ENCODE assay signal across 1 cellular context in genomic region chr1:240503558-240503957, GRCh38.
TF ChIP-seq lines count a peak whose summit lies in the region.

No MANE protein-coding gene starts in this region.

TF ChIP-seq in GM12878, 131 proteins besides CTCF, POLR2A, EP300 and RAD21 (continued from another document):
- TF ChIP-seq SUPT20H (IDR thresholded peaks at IDR 0.05; ENCODE audit: borderline replicate concordance, control insufficient read depth, low read depth, low read length) (no peak), SREBF1 (IDR thresholded peaks at IDR 0.05; ENCODE audit: low read length) (no peak), KAT2A (conservative IDR thresholded peaks at IDR 0.05; ENCODE audit: control insufficient read depth, low read depth, low read length) (no peak), RUNX3 (IDR thresholded peaks at IDR 0.05; ENCODE audit: low read length) (no peak), DPF2 (IDR thresholded peaks at IDR 0.05) (no peak), HSF1 (IDR thresholded peaks at IDR 0.05; ENCODE audit: low read depth, low read length) (no peak), TARDBP (IDR thresholded peaks at IDR 0.05; ENCODE audit: borderline replicate concordance) (no peak), BHLHE40 (IDR thresholded peaks at IDR 0.05; ENCODE audit: borderline replicate concordance in 1 of 2, low read depth in 2 of 2, low read length in 1 of 2) (no peak), ZBTB40 (IDR thresholded peaks at IDR 0.05; ENCODE audit: borderline replicate concordance) (no peak), POU2F2 (IDR thresholded peaks at IDR 0.05; ENCODE audit: borderline replicate concordance, low read depth, low read length) (no peak), E2F8 (IDR thresholded peaks at IDR 0.05; ENCODE audit: low read depth, partially characterized antibody) (no peak), PBX3 (IDR thresholded peaks at IDR 0.05; ENCODE audit: insufficient replicate concordance, low read depth, low read length) (no peak), TCF3 (IDR thresholded peaks at IDR 0.05; ENCODE audit: borderline replicate concordance, insufficient read depth, low read depth, low read length) (no peak), SUZ12 (IDR thresholded peaks at IDR 0.05; ENCODE audit: unreplicated experiment) (no peak)
TF ChIP-seq in GM12878: peak in this region for 0.
